Comparison of ENCODE assay signal across 8 cellular contexts in genomic region chr7:36152756-36153570, GRCh38. TPM values are rescaled to one million over a fixed set of nuclear protein-coding genes. Genes with fewer than 3 reads are reported as not detected.
DNase-seq lines count a peak whose midpoint lies in the region; ATAC-seq and TF ChIP-seq lines count a peak whose summit lies in the region.

EEPD1 (plus strand) TSS chr7:36153254; CDS start chr7:36154325, 1,071 bp downstream.

- H3K4me1 ChIP-seq in liver (ENCODE audit: control insufficient read depth in 4 of 4, insufficient read depth in 4 of 4, low read length in 3 of 4), result peaks cover 10 to 74% (median 55%) of the 10 kb centered on the region in 4 donors

- no peak for TF ChIP-seq CTCF in CD14-positive monocyte (IDR thresholded peaks at IDR 0.05)
- no peak for TF ChIP-seq CTCF in liver (IDR thresholded peaks at IDR 0.05; ENCODE audit: low read depth, low read length, missing input control)

- no peaks in the 10 kb centered on the region for H3K36me3 ChIP-seq in liver (ENCODE audit: control insufficient read depth in 4 of 4, insufficient read depth in 3 of 4, low read depth in 1 of 4, low read length in 3 of 4)

- peak within 1 kb of the TSS; percentile 95 to 96 for H3K27ac ChIP-seq in liver (ENCODE audit: low read depth in 1 of 2, low read length in 2 of 2)

- peaks cover 36 to 42% of the 10 kb centered on the region in 2 donors for H3K36me3 Mint-ChIP-seq in CD14-positive monocyte

- peak in 1 of 2 donors; percentile 39 for TF ChIP-seq RAD21 in liver (IDR thresholded peaks at IDR 0.05)

- peak within 1 kb of the TSS; percentile 78 to 90 (median 85) for H3K27ac Mint-ChIP-seq in CD14-positive monocyte

- peak within 1 kb of the TSS; percentile 93 to 99 for H3K4me3 Mint-ChIP-seq in CD14-positive monocyte

- no peaks in the 10 kb centered on the region for H3K9me3 ChIP-seq in liver (ENCODE audit: control insufficient read depth in 4 of 4, low read length in 3 of 4)

- peak; percentile 100 for DNase-seq in CD14-positive monocyte (ENCODE audit: low spot score)
- peak; percentile 97 for DNase-seq in NCI-H774 (lab: John Stamatoyannopoulos, UW)
- DNase-seq in activated CD4-positive, alpha-beta T cell treated with anti-CD3 and anti-CD28 coated beads, Interleukin-2, amount 50 U/mL, for 48 hours, result peak; percentile 100
- DNase-seq in dermis microvascular lymphatic vessel endothelial cell (ENCODE audit: low read depth in 2 of 2), result peak; percentile 96 to 99
- DNase-seq in stimulated activated CD4-positive, alpha-beta T cell treated with anti-CD3 and anti-CD28 coated beads, Interleukin-4, amount 100 ng/mL, for 1 hour, result peak; percentile 99

- H3K27me3 Mint-ChIP-seq in CD14-positive monocyte (ENCODE audit: low read depth in 3 of 3), result peaks cover 0 to 5% (median 0%) of the 10 kb centered on the region in 3 donors

- no peaks in the 10 kb centered on the region for H3K27me3 ChIP-seq in liver (ENCODE audit: control insufficient read depth in 4 of 4, insufficient read depth in 4 of 4, low read length in 3 of 4)

- under 1% methylated on average over 88 of the region's 88 CpGs for WGBS in liver

- H3K9me3 Mint-ChIP-seq in CD14-positive monocyte, result peaks cover 0 to 2% (median 0%) of the 10 kb centered on the region in 7 donors

- peak within 1 kb of the TSS; percentile 89 to 93 for H3K9ac ChIP-seq in liver (ENCODE audit: low read depth in 1 of 2, low read length in 2 of 2)

- intact Hi-C loops in CD14-positive monocyte (cut with micrococcal nuclease), result loop anchor here (5.0 to 10.0 kb wide), 3 partner anchors 36 to 168 kb away; no protein-coding TSS in a partner anchor

- ATAC-seq in GM19438 (IDR thresholded peaks at IDR 0.05; ENCODE audit: low read depth, unreplicated experiment) (peak; percentile 96), HG03571 (IDR thresholded peaks at IDR 0.05; ENCODE audit: unreplicated experiment) (peak; percentile 97)

- H3K4me3 ChIP-seq in liver (ENCODE audit: low read depth in 1 of 3, low read length in 3 of 3), result peak within 1 kb of the TSS; percentile 73 to 85 (median 81)

- peaks cover 54% of the 10 kb centered on the region for H3K4me1 Mint-ChIP-seq in CD14-positive monocyte

TF ChIP-seq in liver, 16 proteins besides CTCF, POLR2A, EP300 and RAD21:
- TF ChIP-seq, protein P1, sequence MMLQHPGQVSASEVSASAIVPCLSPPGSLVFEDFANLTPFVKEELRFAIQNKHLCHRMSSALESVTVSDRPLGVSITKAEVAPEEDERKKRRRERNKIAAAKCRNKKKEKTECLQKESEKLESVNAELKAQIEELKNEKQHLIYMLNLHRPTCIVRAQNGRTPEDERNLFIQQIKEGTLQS (IDR thresholded peaks at IDR 0.05), result no peak
- TF ChIP-seq NR2F2 (IDR thresholded peaks at IDR 0.05) (peak; percentile 51), FOXA1 (IDR thresholded peaks at IDR 0.05) (peak; percentile 20), HNF4A (conservative IDR thresholded peaks at IDR 0.05) (peak in 1 of 2 donors; percentile 52), JUND (IDR thresholded peaks at IDR 0.05) (peak in 1 of 2 donors; percentile 22), GABPA (IDR thresholded peaks at IDR 0.05 in 1 of 2, conservative IDR thresholded peaks at IDR 0.05 in 1 of 2) (no peak), YY1 (IDR thresholded peaks at IDR 0.05) (peak; percentile 70), TAF1 (conservative IDR thresholded peaks at IDR 0.05) (peak; percentile 5), HNF4G (IDR thresholded peaks at IDR 0.05) (no peak), ZBTB33 (IDR thresholded peaks at IDR 0.05) (peak; percentile 31), RXRA (IDR thresholded peaks at IDR 0.05) (peak; percentile 51 to 55), EGR1 (IDR thresholded peaks at IDR 0.05; ENCODE audit: low read depth in 2 of 2) (peak; percentile 90), FOXA2 (IDR thresholded peaks at IDR 0.05) (peak; percentile 1), REST (IDR thresholded peaks at IDR 0.05) (peak; percentile 66), SP1 (IDR thresholded peaks at IDR 0.05) (peak; percentile 96)
- TF ChIP-seq, protein P2, sequence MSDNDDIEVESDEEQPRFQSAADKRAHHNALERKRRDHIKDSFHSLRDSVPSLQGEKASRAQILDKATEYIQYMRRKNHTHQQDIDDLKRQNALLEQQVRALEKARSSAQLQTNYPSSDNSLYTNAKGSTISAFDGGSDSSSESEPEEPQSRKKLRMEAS (IDR thresholded peaks at IDR 0.05), result peak; percentile 71

RNA-seq across cellular contexts. Expression of gene EEPD1, which starts in this region (rescaled TPM):
- polyA plus RNA-seq in CD14-positive monocyte (10 to 100 TPM in 1 of 2 donors, 1 to 10 TPM in 1; 8.6 to 12.6 TPM), liver (1 to 10 TPM; 6.8 to 7.5 TPM)
- total RNA-seq in dermis microvascular lymphatic vessel endothelial cell (1.0 and 1.3 TPM in 2 replicates), liver (10 to 100 TPM in 1 of 2 donors, 1 to 10 TPM in 1; 2.3 to 12.3 TPM)

Comparison
In these comparisons a context has a peak if more than half of its experiments do, and no peak if none do; other contexts are left out.
1. Peak in every context shown above with its lines: DNase-seq, ATAC-seq, H3K4me3 ChIP-seq and H3K27ac ChIP-seq.